In genomic region chr5:72400950-72401349, GRCh38 we compare ENCODE assay signal across 25 cellular contexts.
"Had no signal": no experiment of that assay in that cellular context is flagged by ENCODE, and none has a peak within 500 bp of the region (broad histone marks: within the 10 kb centered on the region; RNA-seq: fewer than 3 reads in every experiment).

No MANE protein-coding gene starts in this region.

- ATAC-seq: naive thymus-derived CD8-positive, alpha-beta T cell; natural killer cell treated with Interleukin-12 subunit alpha and Interleukin-12 subunit beta and Interleukin-15 and Interleukin-18, amount 100 ng/mL, for 72 hours; pancreas; right lobe of liver; stimulated activated effector memory CD8-positive, alpha-beta T cell treated with anti-CD3 and anti-CD28 coated beads, Interleukin-12 subunit alpha, Interleukin-12 subunit beta, amount 100 ng/mL, for 72 hours; stimulated activated naive B cell treated with anti-CD40 and anti-IgM and Interleukin-4, amounts not matched to agents 10 μg/mL and 1 μg/mL and 100 μg/mL, for 72 hours had no signal

- H3K9me3 ChIP-seq: pancreas, prostate gland, vagina had no signal

- H3K27ac ChIP-seq: neutrophil, pancreas, prostate gland, right atrium auricular region, right lobe of liver, stomach, upper lobe of left lung, vagina had no signal

- H3K36me3 ChIP-seq: neutrophil, pancreas, prostate gland, right atrium auricular region, right lobe of liver, sigmoid colon, stomach, tibial nerve, upper lobe of left lung, vagina had no signal

- H3K4me1 ChIP-seq: pancreas, prostate gland, right lobe of liver, vagina had no signal

- FAIRE-seq: pancreas, small intestine, urothelium cell line had no signal

- H3K4me3 ChIP-seq: pancreas, prostate gland, right atrium auricular region, right lobe of liver, sigmoid colon, stomach, tibial nerve, upper lobe of left lung, vagina had no signal

- DNase-seq: naive thymus-derived CD8-positive, alpha-beta T cell; nephron progenitor cell; nucleus accumbens; pancreas; retina; right lobe of liver; sigmoid colon; small intestine; stimulated activated CD4-positive, alpha-beta T cell treated with anti-CD3 and anti-CD28 coated beads, Interleukin-15, amount 100 ng/mL, for 24 hours; stimulated activated CD4-positive, alpha-beta T cell treated with anti-CD3 and anti-CD28 coated beads, Interleukin-2, amount 100 ng/mL, for 24 hours; stimulated activated CD4-positive, alpha-beta T cell treated with anti-CD3 and anti-CD28 coated beads, Interleukin-2, amount 100 ng/mL, for 48 hours; stimulated activated CD4-positive, alpha-beta T cell treated with anti-CD3 and anti-CD28 coated beads, Interleukin-4, amount 100 ng/mL, for 24 hours; stimulated activated naive B cell treated with anti-CD40 and anti-IgM and Interleukin-4, amounts not matched to agents 10 μg/mL and 1 μg/mL and 100 μg/mL, for 72 hours; stimulated activated naive CD4-positive, alpha-beta T cell treated with Interleukin-2 at 50 U/mL for 16 hours; stomach; trophoblast cell; upper lobe of left lung had no signal

- H3K27me3 ChIP-seq: neutrophil, pancreas, right atrium auricular region, right lobe of liver, sigmoid colon, stomach, tibial nerve, upper lobe of left lung, vagina had no signal
